Comparison of ENCODE assay signal across 23 cellular contexts in the genomic region with DNA sequence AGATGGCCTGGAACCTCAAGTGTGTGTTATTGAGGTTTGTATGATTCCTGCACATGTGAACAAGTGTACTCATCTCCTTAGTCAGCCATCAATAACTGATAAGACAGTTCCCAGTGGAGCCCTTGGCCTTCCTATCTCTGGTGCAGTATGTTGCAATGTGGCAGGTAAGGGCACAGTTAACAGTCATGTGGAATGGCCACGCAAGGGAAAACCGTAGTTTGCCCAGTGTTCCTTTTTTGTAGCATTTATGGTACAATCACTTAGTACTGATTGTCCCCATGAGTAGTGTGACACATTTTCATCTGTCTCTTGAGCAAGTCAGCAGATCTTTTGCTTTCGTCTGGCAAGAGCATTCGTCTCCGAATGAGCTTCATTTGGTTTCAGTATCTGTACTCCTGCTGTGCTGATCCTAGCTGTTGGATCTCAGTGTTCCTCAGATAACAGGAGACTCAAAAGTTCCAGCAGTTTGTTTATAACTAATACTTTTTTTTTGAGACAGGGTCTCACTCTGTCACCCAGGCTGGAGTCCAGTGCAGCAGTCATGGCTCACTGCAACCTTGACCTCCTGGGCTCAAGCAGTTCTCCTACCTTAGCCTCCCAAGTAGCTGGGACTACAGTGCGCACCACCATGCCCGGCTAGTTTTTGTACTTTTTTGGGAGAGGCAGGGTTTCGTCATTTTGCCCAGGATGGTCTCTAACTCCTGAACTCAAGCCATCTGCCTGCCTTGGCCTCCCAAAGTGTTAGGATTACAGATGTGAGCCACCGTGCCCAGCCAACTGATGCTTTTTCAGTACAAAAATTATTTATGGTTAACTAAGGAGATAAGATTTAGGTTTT. TPM values are rescaled to one million over a fixed set of nuclear protein-coding genes. Genes with fewer than 3 reads are reported as not detected.
DNase-seq lines count a peak whose midpoint lies in the region; ATAC-seq, FAIRE-seq and TF ChIP-seq lines count a peak whose summit lies in the region.
"Had no signal": no experiment of that assay in that cellular context is flagged by ENCODE, and none has a peak within 500 bp of the region (broad histone marks: within the 10 kb centered on the region; RNA-seq: fewer than 3 reads in every experiment).

No MANE protein-coding gene starts in this region.

- H3K9me3 Mint-ChIP-seq in HFFc6: no peaks in the 10 kb centered on the region
- H3K9me3 Mint-ChIP-seq: immature natural killer cell had no signal

- CTCF ChIA-PET in GM12878 (lab: Yijun Ruan, JAX): interaction anchor here (1.4 kb wide), 1 partner anchor 23 kb away, joined by 3 read pairs; no protein-coding TSS in a partner anchor

- intact Hi-C loops in GM12878 (cut with micrococcal nuclease; ENCODE audit: unreplicated experiment) (no loop called here), right cardiac atrium (cut with DNase I) (no loop called here), sigmoid colon (cut with DNase I) (loop anchor here (10.0 kb wide), 1 partner anchor 117 kb away; no protein-coding TSS in a partner anchor)

- TF ChIP-seq CTCF in HFFc6 (IDR thresholded peaks at IDR 0.05): no peak
- no peak for TF ChIP-seq CTCF in GM12878 (IDR thresholded peaks at IDR 0.05 in 2 of 3, conservative IDR thresholded peaks at IDR 0.05 in 1 of 3; ENCODE audit: control insufficient read depth in 2 of 3, extremely low read depth in 1 of 3, insufficient read depth in 1 of 3, low read depth in 3 of 3, low read length in 3 of 3)
- no peak for TF ChIP-seq CTCF in sigmoid colon (IDR thresholded peaks at IDR 0.05)

- DNase-seq in HFFc6 (no peak), GM12878 (ENCODE audit: low read depth, low spot score) (no peak), right cardiac atrium (peak in 1 of 3 donors; percentile 55), sigmoid colon (peak; percentile 12)
- DNase-seq: activated CD4-positive, alpha-beta T cell treated with anti-CD3 and anti-CD28 coated beads for 48 hours; activated effector memory CD4-positive, alpha-beta T cell treated with Interleukin-2 at 50 U/mL for 16 hours; EL; immature natural killer cell; lower lobe of right lung; MG63; NCI-H1436 treated with DMSO at 0.1 percent for 48 hours; NCI-H2171; NCI-H526; stimulated activated CD4-positive, alpha-beta T cell treated with anti-CD3 and anti-CD28 coated beads, Interleukin-4, amount 100 ng/mL, for 24 hours; stimulated activated naive CD4-positive, alpha-beta T cell treated with Interleukin-2 at 50 U/mL for 16 hours; T-helper 2 cell; upper lobe of left lung had no signal

- in situ Hi-C loops in GM12878 (cut with MboI): no loop called here

- peaks cover 62% of the 10 kb centered on the region for H3K4me1 Mint-ChIP-seq in HFFc6 (ENCODE audit: low read depth)
- H3K4me1 Mint-ChIP-seq: immature natural killer cell had no signal

- H3K27me3 Mint-ChIP-seq in HFFc6 (ENCODE audit: insufficient read depth): no peaks in the 10 kb centered on the region; the same call in 1 of the 2 replicates

- no peak overlapping the region for H2AFZ ChIP-seq in GM12878 (ENCODE audit: control insufficient read depth, low read depth, low read length)

- H3K27ac Mint-ChIP-seq in HFFc6: peak overlapping the region; percentile 43

- BruUV-seq in GM12878 (replicated peaks; lab: Mats Ljungman, UMichigan): no TSS peak

- FAIRE-seq in GM12878 (lab: Jason Lieb, UNC): peak; percentile 38
- FAIRE-seq: H54 had no signal

- H3K36me3 ChIP-seq in GM12878 (ENCODE audit: control insufficient read depth in 2 of 2, insufficient read depth in 2 of 2, low read length in 1 of 2): peaks cover 20 to 31% of the 10 kb centered on the region in 2 experiments
- H3K36me3 ChIP-seq in sigmoid colon: peaks cover 4 to 75% (median 45%) of the 10 kb centered on the region in 4 donors

- POLR2A ChIA-PET in GM12878 (lab: Charles Lee): no interaction called here

- no peak overlapping the region for H3K27ac ChIP-seq in GM12878 (ENCODE audit: control insufficient read depth, insufficient read depth)
- H3K27ac ChIP-seq in right cardiac atrium (ENCODE audit: low read length): peak overlapping the region; percentile 72
- H3K27ac ChIP-seq in sigmoid colon: peak overlapping the region in 2 of 4 donors; percentile 98
- H3K27ac ChIP-seq: C4-2B, cardiac muscle cell had no signal

- RAD21 ChIA-PET in GM12878 (lab: Charles Lee; ENCODE audit: unreplicated experiment): no interaction called here

- TF ChIP-seq EP300 in GM12878 (IDR thresholded peaks at IDR 0.05; ENCODE audit: borderline replicate concordance in 1 of 2, control insufficient read depth in 1 of 2, low read depth in 2 of 2, low read length in 2 of 2): no peak
- TF ChIP-seq EP300 in sigmoid colon (IDR thresholded peaks at IDR 0.05): no peak

- ATAC-seq in GM12878 (no peak), right cardiac atrium (peak; percentile 22 to 74), GM18907 (IDR thresholded peaks at IDR 0.05; ENCODE audit: unreplicated experiment) (no peak), GM21576 (IDR thresholded peaks at IDR 0.05; ENCODE audit: unreplicated experiment) (no peak), GM21737 (IDR thresholded peaks at IDR 0.05; ENCODE audit: unreplicated experiment) (no peak)

- no peak overlapping the region for H3K4me3 Mint-ChIP-seq in HFFc6
- H3K4me3 Mint-ChIP-seq: immature natural killer cell had no signal

- H3K9me3 ChIP-seq in GM12878 (replicated peaks; ENCODE audit: control insufficient read depth, insufficient read depth, low read length): no peaks in the 10 kb centered on the region
- no peaks in the 10 kb centered on the region for H3K9me3 ChIP-seq in right cardiac atrium (ENCODE audit: control insufficient read depth, low read length)
- no peaks in the 10 kb centered on the region for H3K9me3 ChIP-seq in sigmoid colon
- H3K9me3 ChIP-seq: lower lobe of right lung, MG63, upper lobe of left lung had no signal

- H3K4me2 ChIP-seq in GM12878 (ENCODE audit: control insufficient read depth, insufficient read depth): no peak overlapping the region

- no peak overlapping the region for H3K9ac ChIP-seq in GM12878 (ENCODE audit: control insufficient read depth, insufficient read depth, low read length)

- no peak for TF ChIP-seq POLR2A in GM12878 (IDR thresholded peaks at IDR 0.05; ENCODE audit: low read depth, low read length)
- no peak for TF ChIP-seq POLR2A in sigmoid colon (IDR thresholded peaks at IDR 0.05)

- H3K4me3 ChIP-seq in GM12878 (no peak overlapping the region), right cardiac atrium (ENCODE audit: low read length) (no peak overlapping the region), sigmoid colon (no peak overlapping the region)
- H3K4me3 ChIP-seq: cardiac muscle cell, lower lobe of right lung, MG63, upper lobe of left lung had no signal

- no peaks in the 10 kb centered on the region for H3K4me1 ChIP-seq in GM12878 (ENCODE audit: control insufficient read depth, insufficient read depth, low read length)
- peaks cover 9% of the 10 kb centered on the region for H3K4me1 ChIP-seq in right cardiac atrium (ENCODE audit: control insufficient read depth, insufficient read depth, low read length)
- peaks cover 0 to 60% (median 54%) of the 10 kb centered on the region in 4 donors for H3K4me1 ChIP-seq in sigmoid colon

- WGBS in GM12878 (ENCODE audit: insufficient coverage, insufficient replicate concordance, low lambda C conversion rate, missing lambda C conversion rate): 92% methylated on average over 9 of the region's 9 CpGs
- WGBS in right cardiac atrium: 57% methylated on average over 9 of the region's 9 CpGs
- WGBS in sigmoid colon, 2 donors: 94% methylated on average over 9 of the region's 9 CpGs

- TF ChIP-seq RAD21 in GM12878 (IDR thresholded peaks at IDR 0.05; ENCODE audit: insufficient read depth, low read depth, low read length): no peak

- H3K79me2 ChIP-seq in GM12878 (ENCODE audit: control insufficient read depth, insufficient read depth, low read length): peaks cover 15% of the 10 kb centered on the region

- SMC1A ChIA-PET in GM12878 (lab: Charles Lee; ENCODE audit: uncharacterized antibody, unreplicated experiment): interaction anchor here (1.0 kb wide), 1 partner anchor 8 kb away, joined by 3 read pairs; no protein-coding TSS in a partner anchor

- H3K27me3 ChIP-seq in GM12878 (replicated peaks in 1 of 2; ENCODE audit: control insufficient read depth in 2 of 2, insufficient read depth in 2 of 2, low read length in 1 of 2) (no peaks in the 10 kb centered on the region), right cardiac atrium (ENCODE audit: control insufficient read depth, insufficient read depth) (no peaks in the 10 kb centered on the region), sigmoid colon (no peaks in the 10 kb centered on the region)
- H3K27me3 ChIP-seq: cardiac muscle cell, MG63, upper lobe of left lung had no signal

- H3K36me3 Mint-ChIP-seq in HFFc6 (ENCODE audit: low read depth): peaks cover 87% of the 10 kb centered on the region

- no peaks in the 10 kb centered on the region; the same call in 1 of the 2 replicates for H4K20me1 ChIP-seq in GM12878 (ENCODE audit: control insufficient read depth, insufficient read depth)

RNA-seq across cellular contexts. Expression of a gene that starts 8.2 kb away (rescaled TPM):
- total RNA-seq in HFFc6 (2021; fragmentation: NEBNext Ultra II Directional; extraction: Animal tissue kit (Norgen Biotek cat#: 25700)): 100 to 1,000 TPM in 1 of 6 experiments, 10 to 100 TPM in 5; 89.3 to 125 (median 91.6) TPM
- 72.6 and 73.7 TPM in 2 replicates for total RNA-seq in GM12878 (2013; cell fraction: nucleolus; rRNA removed)
- 42.9 and 46.4 TPM in 2 replicates for total RNA-seq in GM12878 (2014; rRNA removed)
- 71.5 and 74.7 TPM in 2 replicates for total RNA-seq in GM12878 (2014; rRNA removed; fragmentation: Illumina TruSeq; extraction: Trizol)
- 73.8 and 75.8 TPM in 2 replicates for total RNA-seq in GM12878 (2021)
- polyA plus RNA-seq in GM12878 (2011; ENCODE audit: low read depth): 23.7 TPM
- polyA plus RNA-seq in GM12878 (2011; rRNA removed): 24.0 and 27.5 TPM in 2 replicates
- polyA plus RNA-seq in GM12878 (2011; cell fraction: cytosol; rRNA removed): 28.2 and 28.3 TPM in 2 replicates
- 71.0 and 107 TPM in 2 replicates for polyA plus RNA-seq in GM12878 (2011; cell fraction: nucleus; rRNA removed)
- 24.7 and 25.1 TPM in 2 replicates for polyA plus RNA-seq in GM12878 (2012)
- 106 and 138 TPM in 2 replicates for polyA plus RNA-seq in GM12878 (2014; fragmentation: Illumina TruSeq; extraction: Trizol)
- 10 to 100 TPM; 44.8 to 50.9 TPM for polyA plus RNA-seq in GM12878 (2014; fragmentation: Nextera tagmentation; extraction: Ambion mirVana)
- 49.2 and 49.7 TPM in 2 replicates for polyA plus RNA-seq in GM12878 (2014; rRNA removed)
- 100 to 1,000 TPM in 1 of 2 experiments, 10 to 100 TPM in 1; 97.0 to 101 TPM for polyA plus RNA-seq in GM12878 (2016; fragmentation: Nextera tagmentation; extraction: Ambion mirVana)
- 35.7 and 55.2 TPM in 2 replicates for polyA minus RNA-seq in GM12878 (2011; rRNA and poly(A)+ RNA removed)
- 14.0 and 17.6 TPM in 2 replicates for polyA minus RNA-seq in GM12878 (2011; cell fraction: cytosol; rRNA and poly(A)+ RNA removed)
- polyA minus RNA-seq in GM12878 (2011; cell fraction: nucleus; rRNA and poly(A)+ RNA removed): 46.8 and 107 TPM in 2 replicates
- total RNA-seq in right cardiac atrium: 10 to 100 TPM; 11.5 to 15.6 (median 14.0) TPM
- polyA plus RNA-seq in right cardiac atrium: 7.3 TPM
- 10 to 100 TPM; 26.0 to 99.0 (median 58.0) TPM for total RNA-seq in sigmoid colon
- 10 to 100 TPM in 1 of 3 donors, 1 to 10 TPM in 2; 1.8 to 18.1 (median 5.1) TPM for polyA plus RNA-seq in sigmoid colon

RNA-seq across cellular contexts. Expression of a gene that starts 33.9 kb away (rescaled TPM):
- total RNA-seq in HFFc6 (2021; fragmentation: NEBNext Ultra II Directional; extraction: Animal tissue kit (Norgen Biotek cat#: 25700)): under 1 TPM in 4 of 6 experiments, not detected in 2; 0.07 to 0.17 (median 0.11) TPM
- total RNA-seq in GM12878 (2013; cell fraction: nucleolus; rRNA removed): 4.3 and 4.8 TPM in 2 replicates
- 0.11 and 0.22 TPM in 2 replicates for total RNA-seq in GM12878 (2014; rRNA removed)
- total RNA-seq in GM12878 (2014; rRNA removed; fragmentation: Illumina TruSeq; extraction: Trizol): 0.13 and 0.23 TPM in 2 replicates
- total RNA-seq in GM12878 (2021): 0.18 and 0.24 TPM in 2 replicates
- polyA plus RNA-seq in GM12878 (2011; ENCODE audit: low read depth): 0.12 TPM
- 0.16 and 0.18 TPM in 2 replicates for polyA plus RNA-seq in GM12878 (2011; rRNA removed)
- 0.12 and 0.19 TPM in 2 replicates for polyA plus RNA-seq in GM12878 (2011; cell fraction: cytosol; rRNA removed)
- 1.1 and 1.2 TPM in 2 replicates for polyA plus RNA-seq in GM12878 (2011; cell fraction: nucleus; rRNA removed)
- 0.17 and 0.46 TPM in 2 replicates for polyA plus RNA-seq in GM12878 (2012)
- polyA plus RNA-seq in GM12878 (2014; fragmentation: Illumina TruSeq; extraction: Trizol): 0.10 TPM in 1 of 2 replicates, not detected in the other
- not detected for polyA plus RNA-seq in GM12878 (2014; fragmentation: Nextera tagmentation; extraction: Ambion mirVana)
- polyA plus RNA-seq in GM12878 (2014; rRNA removed): 0.05 and 0.20 TPM in 2 replicates
- polyA plus RNA-seq in GM12878 (2016; fragmentation: Nextera tagmentation; extraction: Ambion mirVana): under 1 TPM; 0.55 to 0.98 TPM
- 0.59 and 1.3 TPM in 2 replicates for polyA minus RNA-seq in GM12878 (2011; rRNA and poly(A)+ RNA removed)
- polyA minus RNA-seq in GM12878 (2011; cell fraction: cytosol; rRNA and poly(A)+ RNA removed): not detected in 2 replicates
- 1.6 and 3.3 TPM in 2 replicates for polyA minus RNA-seq in GM12878 (2011; cell fraction: nucleus; rRNA and poly(A)+ RNA removed)
- under 1 TPM; 0.28 to 0.53 (median 0.30) TPM for total RNA-seq in right cardiac atrium
- 0.16 TPM for polyA plus RNA-seq in right cardiac atrium
- under 1 TPM; 0.28 to 0.99 (median 0.38) TPM for total RNA-seq in sigmoid colon
- polyA plus RNA-seq in sigmoid colon: under 1 TPM in 1 of 3 donors, not detected in 2; 0.32 TPM

Comparison
In these comparisons a context has a peak if more than half of its experiments do, and no peak if none do; other contexts are left out.
1. ATAC-seq: peak in right cardiac atrium (2 of 2); none in GM12878 (single experiment), GM18907 (single experiment), GM21576 (single experiment) and GM21737 (single experiment).